Comparison of ENCODE assay signal across 3 cellular contexts in the genomic region with DNA sequence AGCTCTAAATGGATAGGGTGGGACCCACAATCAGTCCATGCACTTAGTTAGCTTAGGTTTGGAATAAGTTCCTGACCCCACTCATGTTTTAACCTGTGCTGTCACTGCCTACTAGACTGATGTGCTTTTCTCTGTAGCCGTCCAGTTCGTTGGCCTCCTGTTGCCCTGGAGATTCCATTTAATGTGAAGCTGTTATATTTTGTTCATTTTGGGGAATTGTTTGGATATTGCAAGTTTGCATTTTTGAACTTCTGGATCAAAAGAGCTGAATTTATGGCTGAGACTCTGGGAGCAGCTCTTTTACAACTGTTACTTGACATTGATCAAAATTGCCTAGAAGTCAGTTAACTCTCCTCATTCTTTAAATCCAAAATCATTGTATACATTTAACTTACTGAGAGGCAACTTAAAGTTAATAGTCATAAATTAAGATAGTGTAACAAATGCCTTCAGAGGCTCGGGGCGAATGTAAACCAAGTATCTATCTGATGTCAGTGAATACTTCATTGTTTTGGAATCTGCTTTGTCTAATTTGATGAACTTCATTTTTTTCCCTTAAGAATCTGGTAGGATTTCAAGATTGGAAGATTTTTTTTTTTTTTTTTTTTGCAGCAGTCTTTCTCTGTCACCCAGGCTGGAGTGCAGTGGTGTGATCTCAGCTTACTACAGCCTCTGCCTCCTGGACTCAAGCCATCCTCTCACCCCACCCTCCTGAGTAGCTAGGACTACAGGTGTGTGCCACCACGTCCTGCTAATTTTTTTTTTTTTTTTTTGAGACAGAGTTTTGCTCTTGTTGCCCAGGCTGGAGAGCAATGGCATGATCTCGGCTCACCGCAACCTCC.
TF ChIP-seq lines count a peak whose summit lies in the region.

No MANE protein-coding gene starts in this region.

TF ChIP-seq in HEK293, 187 proteins besides CTCF, POLR2A, EP300 and RAD21:
- TF ChIP-seq, protein P1, sequence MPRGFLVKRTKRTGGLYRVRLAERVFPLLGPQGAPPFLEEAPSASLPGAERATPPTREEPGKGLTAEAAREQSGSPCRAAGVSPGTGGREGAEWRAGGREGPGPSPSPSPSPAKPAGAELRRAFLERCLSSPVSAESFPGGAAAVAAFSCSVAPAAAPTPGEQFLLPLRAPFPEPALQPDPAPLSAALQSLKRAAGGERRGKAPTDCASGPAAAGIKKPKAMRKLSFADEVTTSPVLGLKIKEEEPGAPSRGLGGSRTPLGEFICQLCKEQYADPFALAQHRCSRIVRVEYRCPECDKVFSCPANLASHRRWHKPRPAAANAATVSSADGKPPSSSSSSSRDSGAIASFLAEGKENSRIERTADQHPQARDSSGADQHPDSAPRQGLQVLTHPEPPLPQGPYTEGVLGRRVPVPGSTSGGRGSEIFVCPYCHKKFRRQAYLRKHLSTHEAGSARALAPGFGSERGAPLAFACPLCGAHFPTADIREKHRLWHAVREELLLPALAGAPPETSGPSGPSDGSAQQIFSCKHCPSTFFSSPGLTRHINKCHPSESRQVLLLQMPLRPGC (tag by site-specific recombination; IDR thresholded peaks at IDR 0.05) = no peak
- TF ChIP-seq, protein P2, sequence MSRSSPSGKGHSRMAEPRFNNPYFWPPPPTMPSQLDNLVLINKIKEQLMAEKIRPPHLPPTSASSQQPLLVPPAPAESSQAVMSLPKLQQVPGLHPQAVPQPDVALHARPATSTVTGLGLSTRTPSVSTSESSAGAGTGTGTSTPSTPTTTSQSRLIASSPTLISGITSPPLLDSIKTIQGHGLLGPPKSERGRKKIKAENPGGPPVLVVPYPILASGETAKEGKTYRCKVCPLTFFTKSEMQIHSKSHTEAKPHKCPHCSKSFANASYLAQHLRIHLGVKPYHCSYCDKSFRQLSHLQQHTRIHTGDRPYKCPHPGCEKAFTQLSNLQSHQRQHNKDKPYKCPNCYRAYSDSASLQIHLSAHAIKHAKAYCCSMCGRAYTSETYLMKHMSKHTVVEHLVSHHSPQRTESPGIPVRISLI (tag by site-specific recombination; IDR thresholded peaks at IDR 0.05) = 0 out of 2 replicates have a peak, but pooled peaks have one; percentile 66

TF ChIP-seq in SK-N-SH, 30 proteins besides CTCF, POLR2A, EP300 and RAD21:
- TF ChIP-seq CHD2 (IDR thresholded peaks at IDR 0.05; ENCODE audit: low read length, partially characterized antibody) (no peak), EZH2phosphoT487 (IDR thresholded peaks at IDR 0.05; ENCODE audit: borderline replicate concordance, low read depth) (no peak), JUND (IDR thresholded peaks at IDR 0.05) (no peak), PBX3 (IDR thresholded peaks at IDR 0.05) (peak; percentile 19; the same call in 1 of the 2 replicates)

TF ChIP-seq in GM23338, 12 proteins besides CTCF, POLR2A, EP300 and RAD21:
- TF ChIP-seq, protein P3, sequence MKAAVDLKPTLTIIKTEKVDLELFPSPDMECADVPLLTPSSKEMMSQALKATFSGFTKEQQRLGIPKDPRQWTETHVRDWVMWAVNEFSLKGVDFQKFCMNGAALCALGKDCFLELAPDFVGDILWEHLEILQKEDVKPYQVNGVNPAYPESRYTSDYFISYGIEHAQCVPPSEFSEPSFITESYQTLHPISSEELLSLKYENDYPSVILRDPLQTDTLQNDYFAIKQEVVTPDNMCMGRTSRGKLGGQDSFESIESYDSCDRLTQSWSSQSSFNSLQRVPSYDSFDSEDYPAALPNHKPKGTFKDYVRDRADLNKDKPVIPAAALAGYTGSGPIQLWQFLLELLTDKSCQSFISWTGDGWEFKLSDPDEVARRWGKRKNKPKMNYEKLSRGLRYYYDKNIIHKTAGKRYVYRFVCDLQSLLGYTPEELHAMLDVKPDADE (IDR thresholded peaks at IDR 0.05) = no peak
- TF ChIP-seq CREB1 (CRISPR knock-in tag; IDR thresholded peaks at IDR 0.05; ENCODE audit: low read depth) = no peak
- no peak for TF ChIP-seq REST (IDR thresholded peaks at IDR 0.05; ENCODE audit: unreplicated experiment)
- TF ChIP-seq JUNB (IDR thresholded peaks at IDR 0.05; ENCODE audit: unreplicated experiment) = no peak
- no peak for TF ChIP-seq NANOG (IDR thresholded peaks at IDR 0.05; ENCODE audit: borderline replicate concordance)
- TF ChIP-seq ZNF114 (CRISPR knock-in tag; IDR thresholded peaks at IDR 0.05) = no peak
- no peak for TF ChIP-seq POLR2AphosphoS5 (IDR thresholded peaks at IDR 0.05; ENCODE audit: low read depth)
- no peak for TF ChIP-seq ZNF462 (CRISPR knock-in tag; IDR thresholded peaks at IDR 0.05)
- TF ChIP-seq ZNF331 (CRISPR knock-in tag; IDR thresholded peaks at IDR 0.05; ENCODE audit: low read depth) = no peak
- no peak for TF ChIP-seq STAT1 (IDR thresholded peaks at IDR 0.05; ENCODE audit: unreplicated experiment)
- no peak for TF ChIP-seq EZH2phosphoT487 (IDR thresholded peaks at IDR 0.05; ENCODE audit: unreplicated experiment)
- no peak for TF ChIP-seq EZH2 (IDR thresholded peaks at IDR 0.05; ENCODE audit: low read depth, unreplicated experiment)
